In genomic region chr17:509316-509715, GRCh38 we compare ENCODE assay signal across 26 cellular contexts.
DNase-seq lines count a peak whose midpoint lies in the region; ATAC-seq, FAIRE-seq and TF ChIP-seq lines count a peak whose summit lies in the region.
"Had no signal": no experiment of that assay in that cellular context is flagged by ENCODE, and none has a peak within 500 bp of the region (broad histone marks: within the 10 kb centered on the region; RNA-seq: fewer than 3 reads in every experiment).

No MANE protein-coding gene starts in this region.

- no peak overlapping the region for H2AFZ ChIP-seq in HepG2 (ENCODE audit: low read length)
- H2AFZ ChIP-seq: GM23338 had no signal

- TF ChIP-seq EP300 in HepG2 (IDR thresholded peaks at IDR 0.05; ENCODE audit: low read depth in 2 of 2, low read length in 2 of 2): no peak
- no peak for TF ChIP-seq EP300 in HepG2 (CRISPR knock-in tag; IDR thresholded peaks at IDR 0.05; ENCODE audit: borderline replicate concordance)

- CTCF ChIA-PET in HEK293 (lab: Yijun Ruan, JAX) (no interaction called here), HepG2 (lab: Yijun Ruan, JAX; ENCODE audit: low intra/inter-chr PET ratio, low total read pairs) (no interaction called here)
- CTCF ChIA-PET in CD4-positive, alpha-beta T cell (lab: Charles Lee): no interaction called here

- peaks cover 0 to 33% (median 9%) of the 10 kb centered on the region in 5 donors for H3K27me3 ChIP-seq in subcutaneous abdominal adipose tissue (ENCODE audit: control insufficient read depth in 5 of 5, insufficient read depth in 4 of 5, low read length in 5 of 5)
- peaks cover under 1 to 3% of the 10 kb centered on the region in 2 experiments; a peak in 3 of 5 replicates for H3K27me3 ChIP-seq in HepG2 (ENCODE audit: control insufficient read depth in 1 of 2, insufficient read depth in 2 of 2, low read length in 2 of 2)
- H3K27me3 ChIP-seq in CD4-positive, alpha-beta T cell (ENCODE audit: control insufficient read depth, insufficient read depth, low read length): no peaks in the 10 kb centered on the region
- H3K27me3 ChIP-seq: BLaER1 had no signal

- H3K9me3 ChIP-seq in HEK293 (ENCODE audit: control insufficient read depth, insufficient read depth, low read depth, low read length) (no peaks in the 10 kb centered on the region), subcutaneous abdominal adipose tissue (ENCODE audit: control insufficient read depth in 5 of 5, low read length in 5 of 5) (no peaks in the 10 kb centered on the region), HepG2 (ENCODE audit: low read length) (no peaks in the 10 kb centered on the region)
- no peaks in the 10 kb centered on the region for H3K9me3 ChIP-seq in CD4-positive, alpha-beta T cell (ENCODE audit: control insufficient read depth, low read length)

- FAIRE-seq in HepG2 (lab: Jason Lieb, UNC): no peak
- FAIRE-seq: A204.1, D721Med, GM12891, GM18507 had no signal

- H3K4me3 Mint-ChIP-seq in endothelial cell (ENCODE audit: unreplicated experiment) (no peak overlapping the region), nephron (no peak overlapping the region)
- H3K4me3 Mint-ChIP-seq in CD4-positive, alpha-beta T cell: no peak overlapping the region
- H3K4me3 Mint-ChIP-seq: B cell; CD4-positive, CD25-positive, alpha-beta regulatory T cell; CD8-positive, alpha-beta memory T cell; GM23338; H9; HFFc6 had no signal

- POLR2A ChIA-PET in HEK293 (lab: Yijun Ruan, JAX): no interaction called here
- POLR2A ChIA-PET in HepG2 (lab: Yijun Ruan, JAX): no interaction called here
- POLR2A ChIA-PET in CD4-positive, alpha-beta T cell (lab: Charles Lee): no interaction called here

- no TSS peak for BruUV-seq in HepG2 (replicated peaks; lab: Mats Ljungman, UMichigan)

- no peak overlapping the region for H3K4me3 ChIP-seq in HEK293 (ENCODE audit: low read depth, low read length)
- H3K4me3 ChIP-seq in subcutaneous abdominal adipose tissue (ENCODE audit: low read depth in 1 of 5, low read length in 5 of 5): no peak overlapping the region
- H3K4me3 ChIP-seq in HepG2 (replicated peaks in 1 of 3; ENCODE audit: insufficient read depth in 1 of 3, low read depth in 2 of 3, low read length in 3 of 3): no peak overlapping the region
- H3K4me3 ChIP-seq: BLaER1, GM23338 had no signal

- TF ChIP-seq RAD21 in HepG2 (CRISPR knock-in tag; IDR thresholded peaks at IDR 0.05): no peak

- H3K9me3 Mint-ChIP-seq in endothelial cell (ENCODE audit: unreplicated experiment) (no peaks in the 10 kb centered on the region), nephron (peaks cover 24% of the 10 kb centered on the region)
- H3K9me3 Mint-ChIP-seq in CD4-positive, alpha-beta T cell: peaks cover 9% of the 10 kb centered on the region

- in situ Hi-C loops in HepG2 (cut with HindIII; ENCODE audit: extremely low pct_ligation_motif_present, low pct_unique_long_range_greater_than_20kb): no loop called here

- H3K4me1 Mint-ChIP-seq in endothelial cell (ENCODE audit: unreplicated experiment) (peaks cover 16% of the 10 kb centered on the region), nephron (peaks cover 33% of the 10 kb centered on the region)
- H3K4me1 Mint-ChIP-seq in CD4-positive, alpha-beta T cell (ENCODE audit: low read depth): no peaks in the 10 kb centered on the region
- H3K4me1 Mint-ChIP-seq: B cell; CD8-positive, alpha-beta memory T cell had no signal

- no peak overlapping the region for H3K4me2 ChIP-seq in HepG2 (ENCODE audit: low read depth, low read length)
- H3K4me2 ChIP-seq: BLaER1, GM23338 had no signal

- H3K36me3 ChIP-seq in HEK293 (ENCODE audit: control insufficient read depth in 2 of 2, insufficient read depth in 1 of 2, low read length in 2 of 2) (no peaks in the 10 kb centered on the region), subcutaneous abdominal adipose tissue (ENCODE audit: control insufficient read depth in 5 of 5, insufficient read depth in 5 of 5, low read length in 5 of 5) (no peaks in the 10 kb centered on the region), HepG2 (replicated peaks in 1 of 2; ENCODE audit: control insufficient read depth in 1 of 2, insufficient read depth in 2 of 2, low read length in 2 of 2) (no peaks in the 10 kb centered on the region)

- peaks cover 12% of the 10 kb centered on the region for H3K27me3 Mint-ChIP-seq in endothelial cell (ENCODE audit: unreplicated experiment)
- peaks cover 14% of the 10 kb centered on the region for H3K27me3 Mint-ChIP-seq in nephron (ENCODE audit: low read depth)
- no peaks in the 10 kb centered on the region for H3K27me3 Mint-ChIP-seq in CD4-positive, alpha-beta T cell
- H3K27me3 Mint-ChIP-seq: CD4-positive, CD25-positive, alpha-beta regulatory T cell had no signal

- intact Hi-C loops in HepG2 (cut with micrococcal nuclease; ENCODE audit: unreplicated experiment): no loop called here
- intact Hi-C loops in CD4-positive, alpha-beta T cell (cut with DNase I, micrococcal nuclease): no loop called here

- H3K9ac ChIP-seq in subcutaneous abdominal adipose tissue (ENCODE audit: low read length in 5 of 5): no peak overlapping the region
- H3K9ac ChIP-seq in HepG2 (ENCODE audit: insufficient read depth, low read depth, low read length): no peak overlapping the region
- H3K9ac ChIP-seq: BLaER1 had no signal

- no peak for TF ChIP-seq POLR2A in HepG2 (IDR thresholded peaks at IDR 0.05; ENCODE audit: insufficient read depth in 1 of 2, low read depth in 2 of 2, low read length in 2 of 2)

- H3K79me2 ChIP-seq in HepG2 (ENCODE audit: insufficient read depth, low read length): no peaks in the 10 kb centered on the region

- WGBS in HepG2 (ENCODE audit: low lambda C conversion rate): 73% methylated on average over 15 of the region's 15 CpGs

- H3K36me3 Mint-ChIP-seq in endothelial cell (ENCODE audit: low read depth, unreplicated experiment): peaks cover 8% of the 10 kb centered on the region
- H3K36me3 Mint-ChIP-seq in nephron (ENCODE audit: low read depth): peaks cover 10% of the 10 kb centered on the region
- no peaks in the 10 kb centered on the region for H3K36me3 Mint-ChIP-seq in CD4-positive, alpha-beta T cell (ENCODE audit: low read depth)
- H3K36me3 Mint-ChIP-seq: CD4-positive, CD25-positive, alpha-beta regulatory T cell; CD8-positive, alpha-beta memory T cell had no signal

- no peak for DNase-seq in endothelial cell (ENCODE audit: low spot score)
- no peak for DNase-seq in HepG2 (ENCODE audit: low spot score)
- no peak for DNase-seq in CD4-positive, alpha-beta T cell
- no peak for DNase-seq in HPDE6-E6E7 (ENCODE audit: extremely low spot score)
- DNase-seq: CD4-positive, CD25-positive, alpha-beta regulatory T cell; CD8-positive, alpha-beta memory T cell; DMS 273 treated with DMSO at 0.1 percent for 48 hours; DMS79; EL; GDM1; H9; HFFc6 had no signal

- TF ChIP-seq CTCF in HEK293 (tag by site-specific recombination; IDR thresholded peaks at IDR 0.05): no peak
- TF ChIP-seq CTCF in endothelial cell (IDR thresholded peaks at IDR 0.05; ENCODE audit: unreplicated experiment): no peak
- TF ChIP-seq CTCF in nephron (IDR thresholded peaks at IDR 0.05; ENCODE audit: unreplicated experiment in 3 of 3): no peak
- TF ChIP-seq CTCF in HepG2 (CRISPR knock-in tag; IDR thresholded peaks at IDR 0.05): no peak
- no peak for TF ChIP-seq CTCF in CD4-positive, alpha-beta T cell (IDR thresholded peaks at IDR 0.05)

- peak overlapping the region; percentile 1 for H3K27ac Mint-ChIP-seq in endothelial cell (ENCODE audit: unreplicated experiment)
- peak overlapping the region in 2 of 3 experiments; percentile 10 to 50 for H3K27ac Mint-ChIP-seq in nephron
- H3K27ac Mint-ChIP-seq in CD4-positive, alpha-beta T cell: no peak overlapping the region
- H3K27ac Mint-ChIP-seq: B cell; CD4-positive, CD25-positive, alpha-beta regulatory T cell; GM23338; H9; HFFc6 had no signal

- H4K20me1 ChIP-seq in HepG2 (ENCODE audit: insufficient read depth, low read length): no peaks in the 10 kb centered on the region
- H4K20me1 ChIP-seq: BLaER1 had no signal

- H3K27ac ChIP-seq in HEK293 (ENCODE audit: extremely low read depth, low read depth, low read length) (no peak overlapping the region), subcutaneous abdominal adipose tissue (ENCODE audit: low read depth, low read length) (peak overlapping the region; percentile 11), HepG2 (ENCODE audit: extremely low read length, insufficient read depth, low read length) (no peak overlapping the region)
- H3K27ac ChIP-seq in CD4-positive, alpha-beta T cell (ENCODE audit: low read depth, low read length): no peak overlapping the region
- H3K27ac ChIP-seq: 22Rv1, BLaER1, C4-2B had no signal

- ATAC-seq in HG02981 (IDR thresholded peaks at IDR 0.05; ENCODE audit: unreplicated experiment) (no peak), HepG2 (no peak)
- no peak for ATAC-seq in CD4-positive, alpha-beta T cell (ENCODE audit: poor library complexity)
- ATAC-seq: GM23338, HCT116 had no signal

- H3K4me1 ChIP-seq in HEK293 (ENCODE audit: control insufficient read depth, insufficient read depth, low read length) (no peaks in the 10 kb centered on the region), subcutaneous abdominal adipose tissue (ENCODE audit: control insufficient read depth in 5 of 5, insufficient read depth in 5 of 5, low read length in 5 of 5) (peaks cover 6 to 33% (median 28%) of the 10 kb centered on the region in 5 donors), HepG2 (ENCODE audit: insufficient read depth, low read length) (no peaks in the 10 kb centered on the region)
- H3K4me1 ChIP-seq: BLaER1 had no signal

TF ChIP-seq in HEK293, 187 proteins besides CTCF, POLR2A, EP300 and RAD21:
- TF ChIP-seq ZNF155 (tag by site-specific recombination; IDR thresholded peaks at IDR 0.05) (no peak), SETDB1 (IDR thresholded peaks at IDR 0.05; ENCODE audit: insufficient read length, low read length) (peak; percentile 74), ZNF580 (tag by site-specific recombination; IDR thresholded peaks at IDR 0.05) (no peak)

TF ChIP-seq in HepG2, 621 proteins besides CTCF, POLR2A, EP300 and RAD21 (continues in another document):
- TF ChIP-seq CEBPG (CRISPR knock-in tag; IDR thresholded peaks at IDR 0.05) (no peak), DNMT1 (CRISPR knock-in tag; IDR thresholded peaks at IDR 0.05) (no peak), ZNF124 (CRISPR knock-in tag; IDR thresholded peaks at IDR 0.05) (no peak), ZBTB8A (CRISPR knock-in tag; IDR thresholded peaks at IDR 0.05; ENCODE audit: borderline replicate concordance, low read depth) (no peak), ZNF577 (CRISPR knock-in tag; IDR thresholded peaks at IDR 0.05; ENCODE audit: borderline replicate concordance, low read depth) (no peak), MZF1 (CRISPR knock-in tag; IDR thresholded peaks at IDR 0.05; ENCODE audit: borderline replicate concordance) (no peak)
- TF ChIP-seq, protein P1, sequence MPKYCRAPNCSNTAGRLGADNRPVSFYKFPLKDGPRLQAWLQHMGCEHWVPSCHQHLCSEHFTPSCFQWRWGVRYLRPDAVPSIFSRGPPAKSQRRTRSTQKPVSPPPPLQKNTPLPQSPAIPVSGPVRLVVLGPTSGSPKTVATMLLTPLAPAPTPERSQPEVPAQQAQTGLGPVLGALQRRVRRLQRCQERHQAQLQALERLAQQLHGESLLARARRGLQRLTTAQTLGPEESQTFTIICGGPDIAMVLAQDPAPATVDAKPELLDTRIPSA (CRISPR knock-in tag; IDR thresholded peaks at IDR 0.05; ENCODE audit: borderline replicate concordance): no peak

Comparison
In these comparisons a context has a peak if more than half of its experiments do, and no peak if none do; other contexts are left out.
1. Of the 63 proteins assayed by ChIP-seq in both HepG2 and HEK293: peak only in HepG2: none; only in HEK293: SETDB1; in both: none; in neither: 62.